ENCODE assay signal across 23 cellular contexts in the genomic region with DNA sequence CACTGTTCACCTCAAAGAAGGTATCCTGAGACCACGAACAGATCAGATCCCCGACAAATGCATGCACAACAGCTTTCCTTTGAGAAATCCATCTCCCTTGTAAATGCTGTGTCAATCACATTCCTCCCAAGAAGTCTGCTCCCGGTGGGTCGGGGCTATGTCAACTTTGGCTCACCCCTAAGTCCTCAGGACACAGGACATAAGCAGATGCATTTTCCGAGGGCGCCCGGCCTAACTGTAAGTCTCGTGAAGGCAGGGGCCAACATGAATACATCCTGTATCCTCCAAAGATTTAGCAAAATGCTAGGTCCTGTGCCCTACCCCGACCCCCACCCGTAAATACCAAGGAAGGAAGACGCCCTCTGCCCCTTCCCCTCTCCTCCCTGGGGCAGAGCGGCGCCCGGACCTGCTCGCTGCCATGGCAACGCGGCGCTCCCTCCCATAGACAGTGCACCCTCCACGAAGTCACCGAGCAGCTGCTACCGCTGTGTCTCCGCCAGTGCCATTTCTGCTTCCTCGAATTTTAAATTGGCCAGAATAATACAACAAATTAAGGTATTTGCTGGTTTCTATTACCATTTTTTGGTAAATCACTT.
DNase-seq lines count a peak whose midpoint lies in the region; ATAC-seq and TF ChIP-seq lines count a peak whose summit lies in the region.
"Had no signal": no experiment of that assay in that cellular context is flagged by ENCODE, and none has a peak within 500 bp of the region (broad histone marks: within the 10 kb centered on the region; RNA-seq: fewer than 3 reads in every experiment).

No MANE protein-coding gene starts in this region.

- H3K9me3 ChIP-seq in iPS-18a (ENCODE audit: control insufficient read depth, low read depth, low read length) = no peaks in the 10 kb centered on the region
- no peaks in the 10 kb centered on the region for H3K9me3 ChIP-seq in upper lobe of right lung
- H3K9me3 ChIP-seq: BLaER1, neutrophil, spleen had no signal

- peak; percentile 62 for DNase-seq in NCI-H1436 (lab: John Stamatoyannopoulos, UW)
- DNase-seq in NCI-H1436 treated with DMSO at 0.1 percent for 48 hours (lab: John Stamatoyannopoulos, UW) = no peak
- peak; percentile 69 for DNase-seq in NCI-H2227 treated with DMSO at 0.1 percent for 48 hours (lab: John Stamatoyannopoulos, UW)
- DNase-seq in upper lobe of right lung = no peak
- DNase-seq in AG20443 (ENCODE audit: low spot score) = no peak
- no peak for DNase-seq in DMS53 treated with DMSO at 0.1 percent for 48 hours (lab: John Stamatoyannopoulos, UW; ENCODE audit: unreplicated experiment)
- DNase-seq: activated CD4-positive, alpha-beta T cell treated with anti-CD3 and anti-CD28 coated beads for 4 hours; activated naive CD8-positive, alpha-beta T cell treated with anti-CD3 and anti-CD28 coated beads for 36 hours; GDM1; glutamatergic neuron; GM23248; KBM-7; NCI-H2081 treated with DMSO at 0.1 percent for 48 hours; NCI-H774; Right ventricle myocardium superior; spleen; stimulated activated CD4-positive, alpha-beta T cell treated with anti-CD3 and anti-CD28 coated beads, Interleukin-4, amount 100 ng/mL, for 24 hours; stimulated activated naive CD8-positive, alpha-beta T cell treated with anti-CD3 and anti-CD28 coated beads, Interleukin-15, amount 100 ng/mL, for 72 hours; T-cell had no signal

- no peak overlapping the region for H3K9ac ChIP-seq in iPS-18a (ENCODE audit: low read length)
- H3K9ac ChIP-seq: BLaER1, GM23248 had no signal

- peak overlapping the region; percentile 30 for H3K4me3 ChIP-seq in iPS-18a (ENCODE audit: low read length)
- H3K4me3 ChIP-seq in upper lobe of right lung = no peak overlapping the region
- H3K4me3 ChIP-seq: BLaER1, GM23248, spleen had no signal

- no peaks in the 10 kb centered on the region for H3K36me3 ChIP-seq in iPS-18a (ENCODE audit: control insufficient read depth, low read depth, low read length)
- no peaks in the 10 kb centered on the region for H3K36me3 ChIP-seq in upper lobe of right lung
- H3K36me3 ChIP-seq: BLaER1, neutrophil, spleen had no signal

- intact Hi-C loops in upper lobe of right lung (cut with DNase I) = no loop called here

- ATAC-seq in upper lobe of right lung (peak; percentile 22), GM18861 (IDR thresholded peaks at IDR 0.05; ENCODE audit: unreplicated experiment) (no peak)
- ATAC-seq: stimulated activated naive CD8-positive, alpha-beta T cell treated with anti-CD3 and anti-CD28 coated beads, Interleukin-15, amount 100 ng/mL, for 72 hours; T-cell had no signal

- H3K27me3 ChIP-seq in iPS-18a (ENCODE audit: control insufficient read depth, insufficient read depth, low read length) (no peaks in the 10 kb centered on the region), upper lobe of right lung (peaks cover 17% of the 10 kb centered on the region)
- H3K27me3 ChIP-seq: BLaER1 had no signal

- H3K4me1 ChIP-seq in iPS-18a (ENCODE audit: control insufficient read depth, low read depth, low read length) = no peaks in the 10 kb centered on the region
- H3K4me1 ChIP-seq in upper lobe of right lung = no peaks in the 10 kb centered on the region
- H3K4me1 ChIP-seq: BLaER1, spleen had no signal

- H3K27ac ChIP-seq in iPS-18a (ENCODE audit: low read length) (no peak overlapping the region), upper lobe of right lung (no peak overlapping the region)
- H3K27ac ChIP-seq: BLaER1, GM23248, neutrophil, spleen had no signal

- no peak for TF ChIP-seq CTCF in upper lobe of right lung (IDR thresholded peaks at IDR 0.05)

Comparison
In these comparisons a context has a peak if more than half of its experiments do, and no peak if none do; other contexts are left out.
1. DNase-seq: peak in NCI-H1436 (single experiment) and NCI-H2227 treated with DMSO at 0.1 percent for 48 hours (single experiment); none in NCI-H1436 treated with DMSO at 0.1 percent for 48 hours (single experiment), upper lobe of right lung (single experiment), AG20443 (single experiment) and DMS53 treated with DMSO at 0.1 percent for 48 hours (single experiment).